Comparison of ENCODE assay signal across 25 cellular contexts in the genomic region with DNA sequence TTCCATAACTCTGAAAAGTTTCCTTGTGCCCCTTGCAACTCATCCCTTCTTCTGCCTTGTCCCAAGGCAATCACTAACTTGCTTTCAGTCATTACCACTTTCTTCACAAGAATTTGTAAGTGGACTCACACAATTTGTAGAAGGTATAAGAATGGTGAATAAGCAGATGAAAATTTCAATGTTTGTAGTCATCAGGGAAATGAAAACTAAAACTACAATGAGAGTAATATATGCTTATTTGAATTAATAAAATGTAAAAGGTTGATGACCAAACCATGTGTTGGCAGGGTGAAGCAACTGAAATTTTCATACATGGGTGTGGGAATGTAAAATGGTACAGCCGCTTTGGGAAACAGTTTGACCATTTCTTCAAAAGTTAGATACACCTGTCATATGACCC.
"Had no signal": no experiment of that assay in that cellular context is flagged by ENCODE, and none has a peak within 500 bp of the region (broad histone marks: within the 10 kb centered on the region; RNA-seq: fewer than 3 reads in every experiment).

No MANE protein-coding gene starts in this region.

- H3K27me3 ChIP-seq: ascending aorta, breast epithelium, gastrocnemius medialis, heart left ventricle had no signal

- H3K4me1 ChIP-seq: ascending aorta, breast epithelium, gastrocnemius medialis had no signal

- DNase-seq: activated B cell treated with CpG ODN at 0.5 μM for 24 hours; activated CD4-positive, alpha-beta memory T cell treated with anti-CD3 and anti-CD28 coated beads, Interleukin-2, amount 10 ng/mL, durations not matched to agents 7 days and 5 days; activated CD4-positive, alpha-beta T cell treated with anti-CD3 and anti-CD28 coated beads, Interleukin-2, amount 10 ng/mL, durations not matched to agents 24 days and 14 days; activated CD4-positive, alpha-beta T cell treated with anti-CD3 and anti-CD28 coated beads, Interleukin-2, amount 50 U/mL, for 4 hours; activated CD8-positive, alpha-beta memory T cell treated with anti-CD3 and anti-CD28 coated beads, Interleukin-2, amount 50 U/mL, for 48 hours; activated gamma-delta T cell; activated naive CD4-positive, alpha-beta T cell; activated naive CD4-positive, alpha-beta T cell treated with anti-CD3 and anti-CD28 coated beads, Interleukin-2, amount 10 ng/mL, durations not matched to agents 7 days and 5 days; activated naive CD8-positive, alpha-beta T cell treated with anti-CD3 and anti-CD28 coated beads, Interleukin-2, amount 10 ng/mL, durations not matched to agents 7 days and 5 days; activated T-cell treated with anti-CD3 and anti-CD28 coated beads for 4 hours; activated T-cell treated with anti-CD3 and anti-CD28 coated beads, Interleukin-2, amount 50 U/mL, for 24 hours; activated T-cell treated with anti-CD3 and anti-CD28 coated beads, Interleukin-2, amount 50 U/mL, for 72 hours; dorsolateral prefrontal cortex; effector memory CD4-positive, alpha-beta T cell; endodermal cell; gastrocnemius medialis; glutamatergic neuron; heart left ventricle; T-helper 1 cell; T-helper 17 cell; T1000; WERI-Rb-1 had no signal

- H3K9me3 ChIP-seq: ascending aorta, gastrocnemius medialis had no signal

- H3K36me3 ChIP-seq: ascending aorta, breast epithelium, gastrocnemius medialis, heart left ventricle, WERI-Rb-1 had no signal

- H3K4me3 ChIP-seq: ascending aorta, breast epithelium, coronary artery, dorsolateral prefrontal cortex, gastrocnemius medialis, heart left ventricle had no signal
